In the genomic region with DNA sequence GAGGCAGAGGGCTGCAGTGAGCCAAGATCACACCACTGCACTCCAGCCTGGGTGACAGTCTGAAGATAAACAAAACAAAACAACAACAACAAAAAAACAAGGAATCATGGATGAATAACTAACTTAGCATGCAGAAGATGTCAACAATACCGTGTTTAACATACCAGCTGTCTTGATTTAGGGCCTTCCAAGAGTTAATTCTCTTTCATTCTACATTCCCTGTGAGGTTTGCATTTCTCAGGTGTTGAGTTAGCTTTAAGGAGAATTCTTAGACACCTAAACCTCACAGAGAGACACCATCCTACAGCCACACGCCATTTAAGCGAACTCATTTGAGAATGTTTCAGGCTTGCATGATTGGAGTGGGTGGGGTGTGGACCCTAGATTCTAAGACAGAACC, we compare ENCODE assay signal across 3 cellular contexts.
"Had no signal": no experiment of that assay in that cellular context is flagged by ENCODE, and none has a peak within 500 bp of the region (broad histone marks: within the 10 kb centered on the region; RNA-seq: fewer than 3 reads in every experiment).

No MANE protein-coding gene starts in this region.

- H3K4me3 ChIP-seq: GM12878 had no signal

- ATAC-seq: GM12878 had no signal

- DNase-seq: GDM1, GF-D8 had no signal
